8 cellular contexts compared by ENCODE assay signal in the genomic region with DNA sequence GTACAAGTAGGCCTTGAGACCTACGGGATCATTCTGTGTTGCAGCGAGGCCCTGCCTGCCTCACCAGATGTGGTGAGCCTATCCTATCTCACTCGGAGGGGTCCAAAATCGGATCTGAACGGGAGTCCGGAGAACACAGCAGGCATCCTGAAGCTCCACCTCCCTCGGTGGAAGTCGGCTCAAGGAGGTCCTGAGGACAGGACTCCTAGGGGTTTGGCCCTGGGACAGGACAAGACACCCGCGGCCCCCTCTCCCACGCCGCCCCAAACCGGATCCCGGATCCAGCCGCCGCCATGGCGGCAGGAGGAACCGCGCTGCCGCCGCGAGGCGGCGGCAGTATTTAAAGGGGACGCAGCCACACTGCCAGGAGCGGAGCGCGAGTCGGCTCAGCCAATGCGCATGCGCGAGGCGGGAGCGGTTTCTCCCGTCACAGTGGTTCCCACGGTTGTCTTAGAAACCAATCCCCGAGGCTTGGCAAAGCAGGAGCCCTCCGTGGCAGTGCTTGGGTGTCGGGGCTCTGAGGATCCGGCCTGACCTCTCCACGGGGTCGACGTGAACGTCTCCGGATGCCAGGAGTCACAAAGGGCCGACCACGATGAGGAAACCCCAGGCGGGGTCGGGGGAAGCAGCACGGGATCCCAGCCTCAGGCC.
DNase-seq lines count a peak whose midpoint lies in the region; ATAC-seq and TF ChIP-seq lines count a peak whose summit lies in the region.
"Not testable (repeated sequence)": the region's sequence is repeated elsewhere in the genome, so short reads cannot be mapped to it uniquely, and the experiment has no call there.

No MANE protein-coding gene starts in this region.

- DNase-seq in ELF-1 (ENCODE audit: low read depth, low spot score) (peak; percentile 83), H7 (peak; percentile 74), IMR-90 (peak; percentile 69), SK-MEL-5 (ENCODE audit: low read depth, low spot score) (peak; percentile 82), foreskin keratinocyte (peak in 1 of 2 donors; percentile 35)
- DNase-seq in stimulated activated naive CD4-positive, alpha-beta T cell (lab: John Stamatoyannopoulos, UW): peak in 4 of 6 experiments; percentile 10 to 72 (median 36)

- H3K27ac Mint-ChIP-seq in activated naive CD8-positive, alpha-beta T cell: not testable (repeated sequence)

- H3K4me3 ChIP-seq in H7 (ENCODE audit: insufficient read depth, low read depth, low read length): peak overlapping the region; percentile 38
- peak overlapping the region; percentile 44 for H3K4me3 ChIP-seq in IMR-90 (ENCODE audit: insufficient read depth, low read depth, low read length)
- H3K4me3 ChIP-seq in neuron (ENCODE audit: low read length): peak overlapping the region; percentile 45

- not testable (repeated sequence) for H3K23ac ChIP-seq in IMR-90 (ENCODE audit: low read depth, low read length)

- in situ Hi-C loops in IMR-90 (cut with MboI; ENCODE audit: low sequenced_read_pairs); SK-MEL-5 (cut with HindIII; ENCODE audit: low pct_unique_long_range_greater_than_20kb, low sequenced_read_pairs): not testable (repeated sequence)

- 14% methylated on average over 20 of the region's 50 CpGs; no CpG with 5 or more reads in 1 of the 2 experiments for WGBS in IMR-90 (ENCODE audit: extremely low coverage in 2 of 2, insufficient read length in 1 of 2), 2 experiments

- not testable (repeated sequence) for H3K79me1 ChIP-seq in IMR-90 (ENCODE audit: low read depth in 1 of 2, low read length in 2 of 2)

- not testable (repeated sequence) for H3K9me1 ChIP-seq in IMR-90 (ENCODE audit: insufficient read depth, low read length)

- H2AK5ac ChIP-seq in IMR-90 (ENCODE audit: low read depth, low read length): not testable (repeated sequence)

- CTCF ChIA-PET in IMR-90 (lab: Yijun Ruan, JAX): not testable (repeated sequence)

- H3K27ac ChIP-seq in IMR-90 (ENCODE audit: insufficient read depth, low read length) (peak overlapping the region; percentile 32; the same call in 1 of the 2 replicates), foreskin keratinocyte (peak overlapping the region; percentile 80)

- not testable (repeated sequence) for H3K18ac ChIP-seq in IMR-90 (ENCODE audit: low read depth, low read length)

- not testable (repeated sequence) for H3K36me3 ChIP-seq in H7 (replicated peaks; ENCODE audit: control insufficient read depth, insufficient read depth, low read length); IMR-90 (ENCODE audit: control insufficient read depth, insufficient read depth, low read length); neuron (ENCODE audit: insufficient read depth, low read length)

- H2BK20ac ChIP-seq in IMR-90 (ENCODE audit: low read depth, low read length): not testable (repeated sequence)

- not testable (repeated sequence) for H2BK15ac ChIP-seq in IMR-90 (ENCODE audit: low read depth, low read length)

- peak overlapping the region; percentile 69; the same call in 1 of the 2 replicates for H3K9ac ChIP-seq in IMR-90 (ENCODE audit: low read depth, low read length)

- ATAC-seq in IMR-90 (ENCODE audit: low read depth) (peak; percentile 100), foreskin keratinocyte (peak; percentile 98)

- H3K4me3 Mint-ChIP-seq in activated naive CD8-positive, alpha-beta T cell: peak overlapping the region; percentile 72

- not testable (repeated sequence) for H4K5ac ChIP-seq in IMR-90 (ENCODE audit: low read depth, low read length)

- TF ChIP-seq CTCF in IMR-90 (conservative IDR thresholded peaks at IDR 0.05; ENCODE audit: low read depth, low read length): not testable (repeated sequence)
- peak; percentile 49 for TF ChIP-seq CTCF in foreskin keratinocyte (conservative IDR thresholded peaks at IDR 0.05)

- not testable (repeated sequence) for H3K27me3 Mint-ChIP-seq in activated naive CD8-positive, alpha-beta T cell

- intact Hi-C loops in IMR-90 (cut with micrococcal nuclease): not testable (repeated sequence)

- H4K20me1 ChIP-seq in IMR-90 (ENCODE audit: insufficient read depth, low read length): not testable (repeated sequence)

- TF ChIP-seq POLR2A in IMR-90 (IDR thresholded peaks at IDR 0.05; ENCODE audit: low read depth, low read length): not testable (repeated sequence)

- not testable (repeated sequence) for H3K27me3 ChIP-seq in H7 (ENCODE audit: control insufficient read depth, insufficient read depth, low read length); IMR-90 (ENCODE audit: control insufficient read depth, insufficient read depth, low read length); foreskin keratinocyte; neuron (ENCODE audit: insufficient read depth, low read length)

- POLR2A ChIA-PET in IMR-90 (lab: Charles Lee; ENCODE audit: unreplicated experiment): not testable (repeated sequence)

- H4K8ac ChIP-seq in IMR-90 (ENCODE audit: low read depth in 2 of 2, low read length in 2 of 2): peak overlapping the region; percentile 74 to 91; a peak in 3 of 4 replicates

- H3K4me1 ChIP-seq in IMR-90 (ENCODE audit: control insufficient read depth, insufficient read depth, low read length); foreskin keratinocyte; neuron (ENCODE audit: insufficient read depth, low read length): not testable (repeated sequence)

- BruUV-seq in IMR-90 (replicated peaks; lab: Mats Ljungman, UMichigan): not testable (repeated sequence)

- not testable (repeated sequence) for H3K56ac ChIP-seq in IMR-90 (ENCODE audit: extremely low read depth, insufficient read depth, low read length)

- dilution Hi-C loops in IMR-90 (cut with HindIII; ENCODE audit: low sequenced_read_pairs, unreplicated experiment): not testable (repeated sequence)

- peak overlapping the region; percentile 55 for H3K4me2 ChIP-seq in IMR-90 (ENCODE audit: low read depth, low read length)

- H3K9me3 Mint-ChIP-seq in activated naive CD8-positive, alpha-beta T cell (ENCODE audit: low read depth): not testable (repeated sequence)

- H3K9me3 ChIP-seq in IMR-90 (ENCODE audit: control insufficient read depth, insufficient read depth, low read length); neuron (ENCODE audit: low read length): not testable (repeated sequence)

- 0 out of 2 replicates have a peak overlapping the region, but pooled peaks have one; percentile 37 for H4K91ac ChIP-seq in IMR-90 (ENCODE audit: insufficient read depth, low read depth, low read length)

- peak overlapping the region; percentile 79 for H3K4ac ChIP-seq in IMR-90 (ENCODE audit: low read depth, low read length)

- not testable (repeated sequence) for TF ChIP-seq RAD21 in IMR-90 (IDR thresholded peaks at IDR 0.05; ENCODE audit: low read length)

- H2BK5ac ChIP-seq in IMR-90 (ENCODE audit: low read depth, low read length, poor library complexity, severe bottlenecking): not testable (repeated sequence)

- H3K36me3 Mint-ChIP-seq in activated naive CD8-positive, alpha-beta T cell: not testable (repeated sequence)

- H2AK9ac ChIP-seq in IMR-90 (replicated peaks; ENCODE audit: low read depth, low read length, poor library complexity): not testable (repeated sequence)

- H3K4me1 Mint-ChIP-seq in activated naive CD8-positive, alpha-beta T cell (ENCODE audit: low read depth): not testable (repeated sequence)

- H3K14ac ChIP-seq in IMR-90 (replicated peaks; ENCODE audit: low read depth, low read length): not testable (repeated sequence)

- H2BK120ac ChIP-seq in IMR-90 (ENCODE audit: low read depth, low read length): not testable (repeated sequence)

- not testable (repeated sequence) for H2AFZ ChIP-seq in IMR-90 (replicated peaks; ENCODE audit: low read length, poor library complexity); neuron (ENCODE audit: low read depth, low read length)

TF ChIP-seq in IMR-90, 13 proteins besides CTCF, POLR2A, EP300 and RAD21:
- TF ChIP-seq MAZ (IDR thresholded peaks at IDR 0.05; ENCODE audit: borderline replicate concordance, low read depth, low read length): 0 out of 2 replicates have a peak, but pooled peaks have one; percentile 18
